In the genomic region with DNA sequence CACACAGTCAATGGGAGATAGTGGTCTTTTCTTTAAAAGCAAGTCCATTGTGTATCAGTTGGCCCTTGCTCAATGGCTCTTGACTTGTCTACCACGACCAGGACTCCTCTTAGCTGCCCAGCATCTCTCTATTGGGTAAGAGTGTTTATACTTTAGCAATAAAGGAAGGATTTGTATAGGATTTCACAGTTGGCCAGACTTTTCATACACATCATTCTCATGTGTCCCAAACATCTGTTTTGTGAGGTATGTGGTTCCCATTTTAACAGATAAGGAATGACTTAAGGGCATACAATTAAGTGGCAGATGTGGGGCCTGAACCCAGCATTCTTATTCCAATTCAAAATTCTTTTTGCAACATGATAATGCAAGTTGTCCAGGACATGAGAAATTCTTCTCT, we compare ENCODE assay signal across 15 cellular contexts.
"Had no signal": no experiment of that assay in that cellular context is flagged by ENCODE, and none has a peak within 500 bp of the region (broad histone marks: within the 10 kb centered on the region; RNA-seq: fewer than 3 reads in every experiment).

No MANE protein-coding gene starts in this region.

- H3K4me3 ChIP-seq: esophagus muscularis mucosa, lung, skin epidermis, stomach, thoracic aorta had no signal

- DNase-seq: cerebellar nuclear complex; effector memory CD8-positive, alpha-beta T cell; foreskin keratinocyte; immature natural killer cell; left ventricle myocardium superior; mesendoderm; naive B cell; stimulated activated naive CD4-positive, alpha-beta T cell; stomach; substantia nigra; trophoblast cell had no signal
